ENCODE assay signal across 1 cellular context in the genomic region with DNA sequence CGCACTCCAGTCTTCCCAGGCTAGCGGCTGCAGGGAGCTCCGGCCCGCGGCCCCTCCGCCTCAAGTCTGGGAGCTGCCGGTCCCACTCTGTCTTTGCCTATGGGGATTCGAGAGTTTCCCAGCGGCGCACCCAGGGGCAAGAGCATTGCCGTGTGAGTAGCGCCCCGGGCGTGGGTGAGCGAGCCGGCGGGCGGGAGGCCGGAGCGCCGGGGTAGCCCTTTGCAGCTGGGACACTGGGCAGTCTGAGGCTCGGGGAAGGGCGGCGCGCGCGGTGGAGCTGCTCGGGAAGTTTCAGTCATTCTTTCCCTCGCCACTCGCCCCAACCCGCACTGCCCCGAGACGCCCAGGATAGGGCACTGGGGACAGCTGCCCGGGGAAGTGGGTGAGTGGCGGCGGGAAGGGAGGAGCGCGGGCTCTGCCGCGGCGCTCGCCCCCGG.
TF ChIP-seq lines count a peak whose summit lies in the region.

No MANE protein-coding gene starts in this region.

TF ChIP-seq in SK-N-SH, 30 proteins besides CTCF, POLR2A, EP300 and RAD21 (continued from another document):
- no peak for TF ChIP-seq PBX3 (IDR thresholded peaks at IDR 0.05)
